In genomic region chr1:115670476-115671175, GRCh38 we compare ENCODE assay signal across 11 cellular contexts. TPM values are rescaled to one million over a fixed set of nuclear protein-coding genes. Genes with fewer than 3 reads are reported as not detected.
DNase-seq lines count a peak whose midpoint lies in the region; ATAC-seq and TF ChIP-seq lines count a peak whose summit lies in the region.
"Had no signal": no experiment of that assay in that cellular context is flagged by ENCODE, and none has a peak within 500 bp of the region (broad histone marks: within the 10 kb centered on the region; RNA-seq: fewer than 3 reads in every experiment).

No MANE protein-coding gene starts in this region.

- H3K36me3 Mint-ChIP-seq in osteocyte (ENCODE audit: unreplicated experiment), result peaks cover 27% of the 10 kb centered on the region
- peaks cover 2% of the 10 kb centered on the region for H3K36me3 Mint-ChIP-seq in activated naive CD8-positive, alpha-beta T cell treated with anti-CD3 and anti-CD28 coated beads for 36 hours

- peaks cover 6% of the 10 kb centered on the region for H3K9me3 Mint-ChIP-seq in osteocyte (ENCODE audit: unreplicated experiment)
- H3K9me3 Mint-ChIP-seq in activated naive CD8-positive, alpha-beta T cell treated with anti-CD3 and anti-CD28 coated beads for 36 hours, result no peaks in the 10 kb centered on the region

- no peaks in the 10 kb centered on the region for H3K27me3 Mint-ChIP-seq in osteocyte (ENCODE audit: unreplicated experiment)
- H3K27me3 Mint-ChIP-seq in activated naive CD8-positive, alpha-beta T cell treated with anti-CD3 and anti-CD28 coated beads for 36 hours, result peaks cover 4% of the 10 kb centered on the region
- H3K27me3 Mint-ChIP-seq: activated CD4-positive, alpha-beta T cell treated with anti-CD3 and anti-CD28 coated beads, Interleukin-2, amount 10 ng/mL, durations not matched to agents 7 days and 5 days had no signal

- DNase-seq in H4 (ENCODE audit: low spot score) (peak; percentile 78), NCI-H2196 (lab: John Stamatoyannopoulos, UW; ENCODE audit: unreplicated experiment) (peak; percentile 79), dermis blood vessel endothelial cell (peak; percentile 36), osteocyte (ENCODE audit: extremely low spot score, unreplicated experiment) (peak; percentile 88), cortex of kidney (lab: John Stamatoyannopoulos, UW) (no peak)
- DNase-seq in activated naive CD8-positive, alpha-beta T cell treated with anti-CD3 and anti-CD28 coated beads for 36 hours, result no peak
- DNase-seq: activated CD4-positive, alpha-beta T cell treated with anti-CD3 and anti-CD28 coated beads, Interleukin-2, amount 10 ng/mL, durations not matched to agents 7 days and 5 days; gastrocnemius medialis had no signal

- H3K4me3 Mint-ChIP-seq in osteocyte (ENCODE audit: unreplicated experiment), result no peak overlapping the region
- no peak overlapping the region for H3K4me3 Mint-ChIP-seq in activated naive CD8-positive, alpha-beta T cell treated with anti-CD3 and anti-CD28 coated beads for 36 hours
- H3K4me3 Mint-ChIP-seq: activated CD4-positive, alpha-beta T cell treated with anti-CD3 and anti-CD28 coated beads, Interleukin-2, amount 10 ng/mL, durations not matched to agents 7 days and 5 days; HFFc6 had no signal

- no peak for ATAC-seq in GM18907 (IDR thresholded peaks at IDR 0.05; ENCODE audit: unreplicated experiment)
- ATAC-seq in HG03097 (IDR thresholded peaks at IDR 0.05; ENCODE audit: low FRiP score, unreplicated experiment), result no peak
- ATAC-seq: gastrocnemius medialis had no signal

- H3K4me1 Mint-ChIP-seq in osteocyte (ENCODE audit: unreplicated experiment), result peaks cover 34% of the 10 kb centered on the region
- H3K4me1 Mint-ChIP-seq in activated naive CD8-positive, alpha-beta T cell treated with anti-CD3 and anti-CD28 coated beads for 36 hours, result no peaks in the 10 kb centered on the region

- peak overlapping the region; percentile 57 for H3K27ac Mint-ChIP-seq in osteocyte (ENCODE audit: unreplicated experiment)
- H3K27ac Mint-ChIP-seq in activated naive CD8-positive, alpha-beta T cell treated with anti-CD3 and anti-CD28 coated beads for 36 hours, result no peak overlapping the region
- H3K27ac Mint-ChIP-seq: activated CD4-positive, alpha-beta T cell treated with anti-CD3 and anti-CD28 coated beads, Interleukin-2, amount 10 ng/mL, durations not matched to agents 7 days and 5 days had no signal

- TF ChIP-seq CTCF in osteocyte (IDR thresholded peaks at IDR 0.05), result no peak

RNA-seq across cellular contexts. Expression of gene VANGL1, which starts 28.9 kb away (rescaled TPM):
- total RNA-seq in H4 (2014; rRNA removed; shearing (Covaris generic)), result 7.0 and 8.2 TPM in 2 replicates
- total RNA-seq in dermis blood vessel endothelial cell (16.3 and 24.3 TPM in 2 replicates), osteocyte (16.2 and 16.7 TPM in 2 replicates)
- 1 to 10 TPM; 2.4 to 2.9 TPM for total RNA-seq in activated naive CD8-positive, alpha-beta T cell treated with anti-CD3 and anti-CD28 coated beads for 36 hours

Comparison
In these comparisons a context has a peak if more than half of its experiments do, and no peak if none do; other contexts are left out.
1. DNase-seq: peak in H4 (single experiment), NCI-H2196 (single experiment), dermis blood vessel endothelial cell (single experiment) and osteocyte (single experiment); none in cortex of kidney (single experiment) and activated naive CD8-positive, alpha-beta T cell treated with anti-CD3 and anti-CD28 coated beads for 36 hours (single experiment).